In genomic region chr16:57912529-57913260, GRCh38 we compare ENCODE assay signal across 1 cellular context.
TF ChIP-seq lines count a peak whose summit lies in the region.

No MANE protein-coding gene starts in this region.

TF ChIP-seq in HepG2, 621 proteins besides CTCF, POLR2A, EP300 and RAD21 (continues in another document):
- TF ChIP-seq, protein P1, sequence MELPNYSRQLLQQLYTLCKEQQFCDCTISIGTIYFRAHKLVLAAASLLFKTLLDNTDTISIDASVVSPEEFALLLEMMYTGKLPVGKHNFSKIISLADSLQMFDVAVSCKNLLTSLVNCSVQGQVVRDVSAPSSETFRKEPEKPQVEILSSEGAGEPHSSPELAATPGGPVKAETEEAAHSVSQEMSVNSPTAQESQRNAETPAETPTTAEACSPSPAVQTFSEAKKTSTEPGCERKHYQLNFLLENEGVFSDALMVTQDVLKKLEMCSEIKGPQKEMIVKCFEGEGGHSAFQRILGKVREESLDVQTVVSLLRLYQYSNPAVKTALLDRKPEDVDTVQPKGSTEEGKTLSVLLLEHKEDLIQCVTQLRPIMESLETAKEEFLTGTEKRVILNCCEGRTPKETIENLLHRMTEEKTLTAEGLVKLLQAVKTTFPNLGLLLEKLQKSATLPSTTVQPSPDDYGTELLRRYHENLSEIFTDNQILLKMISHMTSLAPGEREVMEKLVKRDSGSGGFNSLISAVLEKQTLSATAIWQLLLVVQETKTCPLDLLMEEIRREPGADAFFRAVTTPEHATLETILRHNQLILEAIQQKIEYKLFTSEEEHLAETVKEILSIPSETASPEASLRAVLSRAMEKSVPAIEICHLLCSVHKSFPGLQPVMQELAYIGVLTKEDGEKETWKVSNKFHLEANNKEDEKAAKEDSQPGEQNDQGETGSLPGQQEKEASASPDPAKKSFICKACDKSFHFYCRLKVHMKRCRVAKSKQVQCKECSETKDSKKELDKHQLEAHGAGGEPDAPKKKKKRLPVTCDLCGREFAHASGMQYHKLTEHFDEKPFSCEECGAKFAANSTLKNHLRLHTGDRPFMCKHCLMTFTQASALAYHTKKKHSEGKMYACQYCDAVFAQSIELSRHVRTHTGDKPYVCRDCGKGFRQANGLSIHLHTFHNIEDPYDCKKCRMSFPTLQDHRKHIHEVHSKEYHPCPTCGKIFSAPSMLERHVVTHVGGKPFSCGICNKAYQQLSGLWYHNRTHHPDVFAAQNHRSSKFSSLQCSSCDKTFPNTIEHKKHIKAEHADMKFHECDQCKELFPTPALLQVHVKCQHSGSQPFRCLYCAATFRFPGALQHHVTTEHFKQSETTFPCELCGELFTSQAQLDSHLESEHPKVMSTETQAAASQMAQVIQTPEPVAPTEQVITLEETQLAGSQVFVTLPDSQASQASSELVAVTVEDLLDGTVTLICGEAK (IDR thresholded peaks at IDR 0.05), result no peak
- TF ChIP-seq, protein P1 (CRISPR knock-in tag; IDR thresholded peaks at IDR 0.05), result no peak
- no peak for TF ChIP-seq MATR3 (CRISPR knock-in tag; IDR thresholded peaks at IDR 0.05)
- no peak for TF ChIP-seq HHEX (CRISPR knock-in tag; IDR thresholded peaks at IDR 0.05)
- 0 out of 2 replicates have a peak, but pooled peaks have one; percentile 40 for TF ChIP-seq NFRKB (IDR thresholded peaks at IDR 0.05)
- peak; percentile 59; the same call in 1 of the 2 replicates for TF ChIP-seq JUNB (CRISPR knock-in tag; IDR thresholded peaks at IDR 0.05; ENCODE audit: borderline replicate concordance)
- no peak for TF ChIP-seq SYNCRIP (IDR thresholded peaks at IDR 0.05; ENCODE audit: insufficient read depth, low read depth, low read length)
- TF ChIP-seq TBL1XR1 (IDR thresholded peaks at IDR 0.05; ENCODE audit: borderline replicate concordance, low read length, partially characterized antibody), result no peak
- 0 out of 2 replicates have a peak, but pooled peaks have one; percentile 28 for TF ChIP-seq ATM (IDR thresholded peaks at IDR 0.05; ENCODE audit: borderline replicate concordance)
- TF ChIP-seq NR2F2 (IDR thresholded peaks at IDR 0.05; ENCODE audit: borderline replicate concordance, low read depth), result no peak
- no peak for TF ChIP-seq ZNF569 (CRISPR knock-in tag; IDR thresholded peaks at IDR 0.05; ENCODE audit: borderline replicate concordance)
- TF ChIP-seq ZNF468 (CRISPR knock-in tag; IDR thresholded peaks at IDR 0.05), result no peak
- no peak for TF ChIP-seq SMAD1 (CRISPR knock-in tag; IDR thresholded peaks at IDR 0.05; ENCODE audit: borderline replicate concordance, low read depth)
- TF ChIP-seq IKZF4 (CRISPR knock-in tag; IDR thresholded peaks at IDR 0.05; ENCODE audit: borderline replicate concordance, low read depth, not compliant biosample characterization), result no peak
- TF ChIP-seq HNF4A (CRISPR knock-in tag; IDR thresholded peaks at IDR 0.05), result no peak
- TF ChIP-seq, protein P2, sequence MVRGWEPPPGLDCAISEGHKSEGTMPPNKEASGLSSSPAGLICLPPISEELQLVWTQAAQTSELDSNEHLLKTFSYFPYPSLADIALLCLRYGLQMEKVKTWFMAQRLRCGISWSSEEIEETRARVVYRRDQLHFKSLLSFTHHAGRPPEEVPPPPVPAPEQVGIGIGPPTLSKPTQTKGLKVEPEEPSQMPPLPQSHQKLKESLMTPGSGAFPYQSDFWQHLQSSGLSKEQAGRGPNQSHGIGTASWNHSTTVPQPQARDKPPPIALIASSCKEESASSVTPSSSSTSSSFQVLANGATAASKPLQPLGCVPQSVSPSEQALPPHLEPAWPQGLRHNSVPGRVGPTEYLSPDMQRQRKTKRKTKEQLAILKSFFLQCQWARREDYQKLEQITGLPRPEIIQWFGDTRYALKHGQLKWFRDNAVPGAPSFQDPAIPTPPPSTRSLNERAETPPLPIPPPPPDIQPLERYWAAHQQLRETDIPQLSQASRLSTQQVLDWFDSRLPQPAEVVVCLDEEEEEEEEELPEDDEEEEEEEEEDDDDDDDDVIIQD (CRISPR knock-in tag; IDR thresholded peaks at IDR 0.05; ENCODE audit: low read depth), result no peak
- 0 out of 2 replicates have a peak, but pooled peaks have one; percentile 44 for TF ChIP-seq ARNT (IDR thresholded peaks at IDR 0.05)
- TF ChIP-seq SNAPC2 (CRISPR knock-in tag; IDR thresholded peaks at IDR 0.05), result no peak
- no peak for TF ChIP-seq ZNF616 (CRISPR knock-in tag; IDR thresholded peaks at IDR 0.05; ENCODE audit: low read depth)
- no peak for TF ChIP-seq HMG20A (CRISPR knock-in tag; IDR thresholded peaks at IDR 0.05; ENCODE audit: borderline replicate concordance)
- peak; percentile 58; the same call in 1 of the 2 replicates for TF ChIP-seq CREB1 (IDR thresholded peaks at IDR 0.05)
- TF ChIP-seq CREB1 (CRISPR knock-in tag; IDR thresholded peaks at IDR 0.05), result no peak
- TF ChIP-seq POLR2G (IDR thresholded peaks at IDR 0.05; ENCODE audit: low read depth, low read length), result no peak
- TF ChIP-seq, protein P3, sequence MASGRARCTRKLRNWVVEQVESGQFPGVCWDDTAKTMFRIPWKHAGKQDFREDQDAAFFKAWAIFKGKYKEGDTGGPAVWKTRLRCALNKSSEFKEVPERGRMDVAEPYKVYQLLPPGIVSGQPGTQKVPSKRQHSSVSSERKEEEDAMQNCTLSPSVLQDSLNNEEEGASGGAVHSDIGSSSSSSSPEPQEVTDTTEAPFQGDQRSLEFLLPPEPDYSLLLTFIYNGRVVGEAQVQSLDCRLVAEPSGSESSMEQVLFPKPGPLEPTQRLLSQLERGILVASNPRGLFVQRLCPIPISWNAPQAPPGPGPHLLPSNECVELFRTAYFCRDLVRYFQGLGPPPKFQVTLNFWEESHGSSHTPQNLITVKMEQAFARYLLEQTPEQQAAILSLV (CRISPR knock-in tag; IDR thresholded peaks at IDR 0.05; ENCODE audit: borderline replicate concordance), result no peak
- peak; percentile 61; the same call in 1 of the 2 replicates for TF ChIP-seq LCORL (IDR thresholded peaks at IDR 0.05)
- no peak for TF ChIP-seq LCORL (CRISPR knock-in tag; IDR thresholded peaks at IDR 0.05)
- no peak for TF ChIP-seq BRD4 (CRISPR knock-in tag; IDR thresholded peaks at IDR 0.05)
- TF ChIP-seq ZNF776 (CRISPR knock-in tag; IDR thresholded peaks at IDR 0.05), result peak; percentile 43; the same call in 1 of the 2 replicates
- TF ChIP-seq GMEB1 (CRISPR knock-in tag; IDR thresholded peaks at IDR 0.05; ENCODE audit: borderline replicate concordance), result no peak
- TF ChIP-seq ZNF282 (IDR thresholded peaks at IDR 0.05; ENCODE audit: partially characterized antibody), result peak; percentile 95
- peak; percentile 61 for TF ChIP-seq FOXP1 (IDR thresholded peaks at IDR 0.05)
- no peak for TF ChIP-seq FOXP1 (CRISPR knock-in tag; IDR thresholded peaks at IDR 0.05)
- no peak for TF ChIP-seq TFE3 (CRISPR knock-in tag; IDR thresholded peaks at IDR 0.05)
- TF ChIP-seq PLRG1 (conservative IDR thresholded peaks at IDR 0.05), result 0 out of 2 replicates have a peak, but pooled peaks have one; percentile 51
- TF ChIP-seq FOXK2 (IDR thresholded peaks at IDR 0.05), result peak; percentile 52; the same call in 1 of the 2 replicates
- TF ChIP-seq, protein P4, sequence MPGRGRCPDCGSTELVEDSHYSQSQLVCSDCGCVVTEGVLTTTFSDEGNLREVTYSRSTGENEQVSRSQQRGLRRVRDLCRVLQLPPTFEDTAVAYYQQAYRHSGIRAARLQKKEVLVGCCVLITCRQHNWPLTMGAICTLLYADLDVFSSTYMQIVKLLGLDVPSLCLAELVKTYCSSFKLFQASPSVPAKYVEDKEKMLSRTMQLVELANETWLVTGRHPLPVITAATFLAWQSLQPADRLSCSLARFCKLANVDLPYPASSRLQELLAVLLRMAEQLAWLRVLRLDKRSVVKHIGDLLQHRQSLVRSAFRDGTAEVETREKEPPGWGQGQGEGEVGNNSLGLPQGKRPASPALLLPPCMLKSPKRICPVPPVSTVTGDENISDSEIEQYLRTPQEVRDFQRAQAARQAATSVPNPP (CRISPR knock-in tag; IDR thresholded peaks at IDR 0.05), result no peak
- TF ChIP-seq, protein P5, sequence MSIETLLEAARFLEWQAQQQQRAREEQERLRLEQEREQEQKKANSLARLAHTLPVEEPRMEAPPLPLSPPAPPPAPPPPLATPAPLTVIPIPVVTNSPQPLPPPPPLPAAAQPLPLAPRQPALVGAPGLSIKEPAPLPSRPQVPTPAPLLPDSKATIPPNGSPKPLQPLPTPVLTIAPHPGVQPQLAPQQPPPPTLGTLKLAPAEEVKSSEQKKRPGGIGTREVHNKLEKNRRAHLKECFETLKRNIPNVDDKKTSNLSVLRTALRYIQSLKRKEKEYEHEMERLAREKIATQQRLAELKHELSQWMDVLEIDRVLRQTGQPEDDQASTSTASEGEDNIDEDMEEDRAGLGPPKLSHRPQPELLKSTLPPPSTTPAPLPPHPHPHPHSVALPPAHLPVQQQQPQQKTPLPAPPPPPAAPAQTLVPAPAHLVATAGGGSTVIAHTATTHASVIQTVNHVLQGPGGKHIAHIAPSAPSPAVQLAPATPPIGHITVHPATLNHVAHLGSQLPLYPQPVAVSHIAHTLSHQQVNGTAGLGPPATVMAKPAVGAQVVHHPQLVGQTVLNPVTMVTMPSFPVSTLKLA (IDR thresholded peaks at IDR 0.05), result peak; percentile 51; the same call in 1 of the 2 replicates
- TF ChIP-seq NONO (IDR thresholded peaks at IDR 0.05), result 0 out of 2 replicates have a peak, but pooled peaks have one; percentile 47
- TF ChIP-seq NONO (CRISPR knock-in tag; conservative IDR thresholded peaks at IDR 0.05), result no peak
- no peak for TF ChIP-seq HOXA9 (CRISPR knock-in tag; IDR thresholded peaks at IDR 0.05; ENCODE audit: borderline replicate concordance)
- TF ChIP-seq SP1 (IDR thresholded peaks at IDR 0.05), result peak; percentile 82; the same call in 1 of the 2 replicates
- TF ChIP-seq SP1 (CRISPR knock-in tag; IDR thresholded peaks at IDR 0.05), result no peak
- no peak for TF ChIP-seq RBFOX2 (IDR thresholded peaks at IDR 0.05; ENCODE audit: low read depth, low read length)
- TF ChIP-seq ZNF460 (CRISPR knock-in tag; IDR thresholded peaks at IDR 0.05; ENCODE audit: borderline replicate concordance), result no peak
- TF ChIP-seq CENPX (CRISPR knock-in tag; IDR thresholded peaks at IDR 0.05), result no peak
- TF ChIP-seq NR2F6 (IDR thresholded peaks at IDR 0.05), result no peak
- no peak for TF ChIP-seq NR2F6 (CRISPR knock-in tag; IDR thresholded peaks at IDR 0.05)
- no peak for TF ChIP-seq CBX1 (IDR thresholded peaks at IDR 0.05; ENCODE audit: low read depth)
- no peak for TF ChIP-seq MIER3 (CRISPR knock-in tag; IDR thresholded peaks at IDR 0.05; ENCODE audit: borderline replicate concordance)
- no peak for TF ChIP-seq ZNF761 (CRISPR knock-in tag; conservative IDR thresholded peaks at IDR 0.05)
- TF ChIP-seq FOXA1 (IDR thresholded peaks at IDR 0.05), result peak; percentile 67
- no peak for TF ChIP-seq FOXA1 (CRISPR knock-in tag; IDR thresholded peaks at IDR 0.05)
- no peak for TF ChIP-seq ETV5 (CRISPR knock-in tag; IDR thresholded peaks at IDR 0.05; ENCODE audit: borderline replicate concordance)
- no peak for TF ChIP-seq ZNF138 (CRISPR knock-in tag; IDR thresholded peaks at IDR 0.05; ENCODE audit: low read depth)
